Comparison of ENCODE assay signal across 19 cellular contexts in genomic region chr13:41144576-41144975, GRCh38.
"Had no signal": no experiment of that assay in that cellular context is flagged by ENCODE, and none has a peak within 500 bp of the region (broad histone marks: within the 10 kb centered on the region; RNA-seq: fewer than 3 reads in every experiment).

No MANE protein-coding gene starts in this region.

- DNase-seq: activated CD4-positive, alpha-beta T cell treated with anti-CD3 and anti-CD28 coated beads, Interleukin-2, amount 10 ng/mL, durations not matched to agents 7 days and 5 days; activated CD4-positive, CD25-positive, alpha-beta regulatory T cell; activated CD8-positive, alpha-beta T cell treated with anti-CD3 and anti-CD28 coated beads, Interleukin-2, amount 10 ng/mL, durations not matched to agents 7 days and 5 days; activated naive CD4-positive, alpha-beta T cell treated with Interleukin-2 at 50 U/mL for 16 hours; activated naive CD8-positive, alpha-beta T cell treated with anti-CD3 and anti-CD28 coated beads, Interleukin-2, amount 10 ng/mL, durations not matched to agents 7 days and 5 days; activated T-cell treated with anti-CD3 and anti-CD28 coated beads, Interleukin-2, amount 50 U/mL, for 24 hours; anterior cingulate cortex; central memory CD4-positive, alpha-beta T cell; colonic mucosa; endodermal cell; erythroblast; heart left ventricle; kidney glomerular epithelial cell; mesendoderm; natural killer cell; stimulated activated naive CD4-positive, alpha-beta T cell had no signal

- H3K27ac ChIP-seq: colonic mucosa, gastroesophageal sphincter, heart left ventricle, parathyroid adenoma had no signal

- H2AFZ ChIP-seq: parathyroid adenoma had no signal

- H3K27me3 ChIP-seq: colonic mucosa, gastroesophageal sphincter, heart left ventricle had no signal

- ATAC-seq: activated CD8-positive, alpha-beta T cell treated with anti-CD3 and anti-CD28 coated beads, Interleukin-2, amount 10 ng/mL, durations not matched to agents 7 days and 5 days; gastroesophageal sphincter; heart left ventricle; natural killer cell; sciatic nerve had no signal

- H3K79me2 ChIP-seq: parathyroid adenoma had no signal

- H3K36me3 ChIP-seq: colonic mucosa had no signal

- H3K4me3 ChIP-seq: colonic mucosa, gastroesophageal sphincter, heart left ventricle had no signal

- H3K9ac ChIP-seq: parathyroid adenoma had no signal

- H3K4me1 ChIP-seq: colonic mucosa, gastroesophageal sphincter, heart left ventricle, parathyroid adenoma had no signal
